ENCODE assay signal across 8 cellular contexts in the genomic region with DNA sequence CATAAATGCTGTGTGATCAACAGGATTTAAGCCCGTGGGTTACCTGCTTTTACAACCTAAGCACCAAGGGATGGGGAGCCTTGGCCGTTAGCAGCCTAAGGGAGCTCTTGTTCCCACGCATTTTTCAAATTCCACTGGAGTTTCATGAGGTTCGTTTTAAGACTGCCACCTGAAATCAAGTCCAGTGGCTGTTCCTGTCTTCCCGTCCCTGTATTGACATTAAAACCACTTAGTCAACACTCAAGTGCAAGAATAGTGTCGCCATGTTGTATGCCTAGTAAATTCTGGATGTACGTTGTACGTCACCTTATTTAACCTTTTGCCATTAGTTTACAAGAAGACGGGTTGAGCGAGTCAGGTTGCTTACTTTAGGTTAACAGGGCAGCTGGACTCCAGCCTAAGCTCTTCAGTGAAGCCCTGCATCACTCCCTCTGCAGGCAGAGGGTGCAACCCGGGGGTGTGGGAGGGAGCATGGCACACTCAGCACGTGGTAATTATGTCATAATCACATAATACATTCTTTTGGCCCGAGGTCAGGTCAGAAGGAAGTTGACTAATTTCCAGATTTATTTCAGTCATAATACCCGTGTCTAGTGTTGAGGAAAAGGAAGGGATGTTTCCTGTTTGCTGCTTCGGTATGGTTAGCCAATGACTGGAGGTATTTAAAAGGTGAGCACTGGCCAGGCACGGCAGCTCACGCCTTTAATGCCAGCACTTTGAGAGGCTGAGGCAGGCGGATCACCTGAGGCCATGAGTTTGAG. TPM values are rescaled to one million over a fixed set of nuclear protein-coding genes. Genes with fewer than 3 reads are reported as not detected.
DNase-seq lines count a peak whose midpoint lies in the region; ATAC-seq and TF ChIP-seq lines count a peak whose summit lies in the region.

No MANE protein-coding gene starts in this region.

- H3K27ac Mint-ChIP-seq in stimulated activated naive CD8-positive, alpha-beta T cell treated with anti-CD3 and anti-CD28 coated beads, Interleukin-15, amount 100 ng/mL, for 72 hours: peak overlapping the region; percentile 25 to 89

- no peak for TF ChIP-seq POLR2A in lower leg skin (IDR thresholded peaks at IDR 0.05)

- H3K4me3 Mint-ChIP-seq in stimulated activated naive CD8-positive, alpha-beta T cell treated with anti-CD3 and anti-CD28 coated beads, Interleukin-15, amount 100 ng/mL, for 72 hours: peak overlapping the region in 1 of 2 donors; percentile 48

- no peak overlapping the region for H3K4me3 ChIP-seq in GM06990 (replicated peaks; ENCODE audit: low read depth, low read length)
- no peak overlapping the region for H3K4me3 ChIP-seq in RWPE2 (ENCODE audit: severe bottlenecking)
- H3K4me3 ChIP-seq in lower leg skin (ENCODE audit: low read depth, poor library complexity, severe bottlenecking): no peak overlapping the region

- H3K4me1 ChIP-seq in RWPE2 (ENCODE audit: insufficient read depth, poor library complexity, severe bottlenecking): peaks cover 17% of the 10 kb centered on the region

- peaks cover 67% of the 10 kb centered on the region for H3K4me1 Mint-ChIP-seq in stimulated activated naive CD8-positive, alpha-beta T cell treated with anti-CD3 and anti-CD28 coated beads, Interleukin-15, amount 100 ng/mL, for 72 hours

- DNase-seq in GM06990 (ENCODE audit: extremely low read depth, insufficient read length) (peak; percentile 23), RWPE2 (ENCODE audit: low spot score) (peak; percentile 76), cerebellar cortex (ENCODE audit: low spot score) (peak; percentile 62), lower leg skin (ENCODE audit: low spot score in 2 of 2) (peak; percentile 79 to 92), globus pallidus (ENCODE audit: low spot score) (no peak)
- DNase-seq in stimulated activated naive CD8-positive, alpha-beta T cell treated with anti-CD3 and anti-CD28 coated beads, Interleukin-15, amount 100 ng/mL, for 72 hours: peak; percentile 27 to 65

- no peaks in the 10 kb centered on the region for H3K9me3 ChIP-seq in RWPE2 (ENCODE audit: severe bottlenecking)

- ATAC-seq in HG03175 (IDR thresholded peaks at IDR 0.05; ENCODE audit: unreplicated experiment) (peak; percentile 62), RWPE2 (ENCODE audit: low read depth) (peak; percentile 89), GM19328 (IDR thresholded peaks at IDR 0.05; ENCODE audit: unreplicated experiment) (no peak)
- ATAC-seq in stimulated activated naive CD8-positive, alpha-beta T cell treated with anti-CD3 and anti-CD28 coated beads, Interleukin-15, amount 100 ng/mL, for 72 hours: peak; percentile 99

- H3K27me3 ChIP-seq in GM06990 (replicated peaks; ENCODE audit: control insufficient read depth, insufficient read depth, low read length) (no peaks in the 10 kb centered on the region), RWPE2 (ENCODE audit: insufficient read depth, poor library complexity, severe bottlenecking) (no peaks in the 10 kb centered on the region)

- TF ChIP-seq CTCF in GM06990 (IDR thresholded peaks at IDR 0.05; ENCODE audit: insufficient read depth, low read length, poor library complexity, severe bottlenecking) (no peak), RWPE2 (IDR thresholded peaks at IDR 0.05; ENCODE audit: poor library complexity, severe bottlenecking) (peak; percentile 14), lower leg skin (IDR thresholded peaks at IDR 0.05) (no peak)

- WGBS in lower leg skin, 2 donors: 32 to 37% methylated on average over 18 of the region's 18 CpGs

- peak overlapping the region; percentile 79 for H3K27ac ChIP-seq in RWPE2 (ENCODE audit: poor library complexity, severe bottlenecking)

- H3K9me3 Mint-ChIP-seq in stimulated activated naive CD8-positive, alpha-beta T cell treated with anti-CD3 and anti-CD28 coated beads, Interleukin-15, amount 100 ng/mL, for 72 hours: no peaks in the 10 kb centered on the region

- intact Hi-C loops in lower leg skin (cut with DNase I; ENCODE audit: low total_unique reads): no loop called here

- no peaks in the 10 kb centered on the region for H3K27me3 Mint-ChIP-seq in stimulated activated naive CD8-positive, alpha-beta T cell treated with anti-CD3 and anti-CD28 coated beads, Interleukin-15, amount 100 ng/mL, for 72 hours

- no peaks in the 10 kb centered on the region for H3K36me3 ChIP-seq in GM06990 (ENCODE audit: control insufficient read depth, insufficient read depth, low read length)
- H3K36me3 ChIP-seq in RWPE2 (ENCODE audit: low read depth): no peaks in the 10 kb centered on the region

RNA-seq across cellular contexts. Expression of a gene that starts 42.5 kb away (rescaled TPM):
- 10 to 100 TPM; 21.2 to 31.2 (median 28.4) TPM for total RNA-seq in lower leg skin

RNA-seq across cellular contexts. Expression of a gene that starts 42.7 kb away (rescaled TPM):
- total RNA-seq in lower leg skin: 10 to 100 TPM in 2 of 4 donors, 1 to 10 TPM in 2; 6.8 to 10.9 (median 9.3) TPM
